1 cellular context compared by ENCODE assay signal in the genomic region with DNA sequence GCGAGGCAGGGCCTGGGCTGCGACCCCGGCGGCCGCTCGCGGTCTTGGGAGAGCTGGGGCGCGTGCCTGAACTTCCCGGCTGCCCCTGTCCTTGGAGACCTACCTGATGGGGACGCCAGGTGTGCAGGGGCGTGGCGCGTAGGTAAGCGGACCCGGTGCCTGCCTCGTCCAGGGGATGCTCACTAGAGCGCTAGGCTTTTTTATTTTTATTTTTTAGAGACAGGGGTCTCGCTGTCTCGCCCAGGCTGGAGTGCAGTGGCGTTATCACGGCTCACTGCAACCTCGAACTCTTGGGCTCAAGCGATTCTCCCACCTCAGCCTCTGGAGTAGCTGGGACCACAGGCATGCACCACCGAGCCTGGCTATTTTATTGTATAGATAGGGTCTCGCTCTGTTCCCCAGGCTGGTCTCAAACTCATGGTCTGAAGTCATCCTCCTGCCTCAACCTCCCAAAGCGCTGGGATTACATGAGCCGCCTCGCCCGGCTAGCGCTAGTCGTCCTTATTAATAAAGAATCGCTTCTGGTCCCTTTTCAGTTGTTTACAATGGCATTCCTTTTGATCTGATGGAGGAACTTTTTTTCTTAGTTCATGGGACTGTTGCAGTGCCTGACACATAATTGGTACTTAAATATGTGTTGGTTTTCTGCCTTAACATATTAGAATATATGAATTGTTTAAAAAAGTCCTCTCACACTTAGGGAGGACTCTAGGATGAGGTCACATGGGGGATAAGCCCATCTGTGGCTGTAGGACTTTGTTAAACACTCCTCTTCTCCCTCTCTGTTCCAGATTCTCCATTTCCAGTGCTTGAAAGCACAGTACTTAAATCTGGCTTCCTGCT.
TF ChIP-seq lines count a peak whose summit lies in the region.

No MANE protein-coding gene starts in this region.

TF ChIP-seq in K562, 482 proteins besides CTCF, POLR2A, EP300 and RAD21 (continued from another document):
- TF ChIP-seq POLR3G (IDR thresholded peaks at IDR 0.05; ENCODE audit: extremely low read depth, insufficient read length, insufficient replicate concordance): no peak
- peak; percentile 31; the same call in 1 of the 2 replicates for TF ChIP-seq PHF8 (IDR thresholded peaks at IDR 0.05; ENCODE audit: borderline replicate concordance, low read length)
- 0 out of 2 replicates have a peak, but pooled peaks have one; percentile 1 for TF ChIP-seq CREM (IDR thresholded peaks at IDR 0.05; ENCODE audit: low read depth)
- TF ChIP-seq, protein P1, sequence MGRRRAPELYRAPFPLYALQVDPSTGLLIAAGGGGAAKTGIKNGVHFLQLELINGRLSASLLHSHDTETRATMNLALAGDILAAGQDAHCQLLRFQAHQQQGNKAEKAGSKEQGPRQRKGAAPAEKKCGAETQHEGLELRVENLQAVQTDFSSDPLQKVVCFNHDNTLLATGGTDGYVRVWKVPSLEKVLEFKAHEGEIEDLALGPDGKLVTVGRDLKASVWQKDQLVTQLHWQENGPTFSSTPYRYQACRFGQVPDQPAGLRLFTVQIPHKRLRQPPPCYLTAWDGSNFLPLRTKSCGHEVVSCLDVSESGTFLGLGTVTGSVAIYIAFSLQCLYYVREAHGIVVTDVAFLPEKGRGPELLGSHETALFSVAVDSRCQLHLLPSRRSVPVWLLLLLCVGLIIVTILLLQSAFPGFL (CRISPR knock-in tag; IDR thresholded peaks at IDR 0.05): 0 out of 2 replicates have a peak, but pooled peaks have one; percentile 37
- TF ChIP-seq KDM5B (IDR thresholded peaks at IDR 0.05; ENCODE audit: insufficient replicate concordance, low read depth, low read length): peak; percentile 14
- TF ChIP-seq, protein P2, sequence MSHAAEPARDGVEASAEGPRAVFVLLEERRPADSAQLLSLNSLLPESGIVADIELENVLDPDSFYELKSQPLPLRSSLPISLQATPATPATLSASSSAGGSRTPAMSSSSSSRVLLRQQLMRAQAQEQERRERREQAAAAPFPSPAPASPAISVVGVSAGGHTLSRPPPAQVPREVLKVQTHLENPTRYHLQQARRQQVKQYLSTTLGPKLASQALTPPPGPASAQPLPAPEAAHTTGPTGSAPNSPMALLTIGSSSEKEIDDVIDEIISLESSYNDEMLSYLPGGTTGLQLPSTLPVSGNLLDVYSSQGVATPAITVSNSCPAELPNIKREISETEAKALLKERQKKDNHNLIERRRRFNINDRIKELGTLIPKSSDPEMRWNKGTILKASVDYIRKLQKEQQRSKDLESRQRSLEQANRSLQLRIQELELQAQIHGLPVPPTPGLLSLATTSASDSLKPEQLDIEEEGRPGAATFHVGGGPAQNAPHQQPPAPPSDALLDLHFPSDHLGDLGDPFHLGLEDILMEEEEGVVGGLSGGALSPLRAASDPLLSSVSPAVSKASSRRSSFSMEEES (CRISPR knock-in tag; IDR thresholded peaks at IDR 0.05): no peak
- peak; percentile 79 for TF ChIP-seq ZNF121 (CRISPR knock-in tag; conservative IDR thresholded peaks at IDR 0.05)
- TF ChIP-seq ZNF12 (CRISPR knock-in tag; IDR thresholded peaks at IDR 0.05): 0 out of 2 replicates have a peak, but pooled peaks have one; percentile 19
- 0 out of 2 replicates have a peak, but pooled peaks have one; percentile 36 for TF ChIP-seq RHOXF2B (CRISPR knock-in tag; conservative IDR thresholded peaks at IDR 0.05)
- 0 out of 4 replicates have a peak, but pooled peaks of 1 of the 2 experiments have one; percentile 58 for TF ChIP-seq SIN3A (IDR thresholded peaks at IDR 0.05; ENCODE audit: borderline replicate concordance in 2 of 2, control insufficient read depth in 1 of 2, low read depth in 2 of 2, low read length in 2 of 2)
